Comparison of ENCODE assay signal across 18 cellular contexts in the genomic region with DNA sequence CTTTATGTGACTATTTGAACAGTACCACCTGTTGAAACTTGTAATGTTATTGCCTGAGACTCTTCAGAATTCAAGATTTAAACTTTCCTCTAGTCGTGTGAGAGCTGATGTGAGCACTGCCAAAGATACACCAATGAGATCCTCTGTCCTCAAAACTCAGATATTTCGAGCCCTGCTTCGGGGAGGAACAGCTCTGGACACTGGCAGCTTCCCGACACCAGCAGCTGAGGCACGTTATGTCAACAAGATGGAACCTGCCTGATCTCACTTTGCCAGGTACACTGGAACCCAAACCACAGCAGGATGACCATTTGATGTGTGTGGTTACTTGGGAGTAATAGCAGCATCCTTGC.
A peak's percentile ranks its signal among the peaks of the same experiment; 100 is the strongest.
DNase-seq lines count a peak whose midpoint lies in the region; ATAC-seq and TF ChIP-seq lines count a peak whose summit lies in the region.
"Had no signal": no experiment of that assay in that cellular context is flagged by ENCODE, and none has a peak within 500 bp of the region (broad histone marks: within the 10 kb centered on the region; RNA-seq: fewer than 3 reads in every experiment).

No MANE protein-coding gene starts in this region.

- no peaks in the 10 kb centered on the region for H3K27me3 ChIP-seq in gastroesophageal sphincter

- no peak for TF ChIP-seq CTCF in gastroesophageal sphincter (IDR thresholded peaks at IDR 0.05)

- H3K27ac ChIP-seq in gastroesophageal sphincter = peak overlapping the region in 3 of 4 donors; percentile 49 to 50 (median 50)

- ATAC-seq in gastroesophageal sphincter (peak; percentile 46), sciatic nerve (peak; percentile 57), HG03135 (IDR thresholded peaks at IDR 0.05; ENCODE audit: unreplicated experiment) (no peak), HG02571 (IDR thresholded peaks at IDR 0.05; ENCODE audit: unreplicated experiment) (no peak)
- no peak for ATAC-seq in stimulated activated naive CD8-positive, alpha-beta T cell treated with anti-CD3 and anti-CD28 coated beads, Interleukin-15, Interleukin-2, amounts not matched to agents 100 U/mL and 50 U/mL, for 24 hours
- ATAC-seq: SK-N-SH treated with all-trans-retinoic acid at 6 μM for 48 hours had no signal

- H3K9me3 ChIP-seq in gastroesophageal sphincter = no peaks in the 10 kb centered on the region
- H3K9me3 ChIP-seq: Caco-2, HAP-1 had no signal

- 25 to 53% methylated on average over 3 to 5 of the region's 5 CpGs for WGBS in gastroesophageal sphincter (ENCODE audit: low coverage in 1 of 2), 2 donors

- H3K36me3 ChIP-seq in gastroesophageal sphincter = no peaks in the 10 kb centered on the region
- H3K36me3 ChIP-seq: HAP-1 had no signal

- H3K4me1 ChIP-seq in gastroesophageal sphincter = no peaks in the 10 kb centered on the region
- H3K4me1 ChIP-seq: Caco-2, HAP-1 had no signal

- DNase-seq in NCI-H748 (lab: John Stamatoyannopoulos, UW; ENCODE audit: unreplicated experiment) (peak; percentile 39), NCI-H748 treated with DMSO at 0.1 percent for 48 hours (lab: John Stamatoyannopoulos, UW) (no peak), NCI-H774 (lab: John Stamatoyannopoulos, UW) (peak; percentile 74), sciatic nerve (ENCODE audit: low spot score) (no peak)
- DNase-seq in stimulated activated naive CD8-positive, alpha-beta T cell treated with anti-CD3 and anti-CD28 coated beads, Interleukin-15, Interleukin-2, amounts not matched to agents 100 U/mL and 50 U/mL, for 24 hours = no peak
- DNase-seq: Caco-2; CD4-positive, alpha-beta T cell; NCI-H1417; NCI-H187; NCI-H2171; NCI-H446 treated with DMSO at 0.1 percent for 48 hours; NCI-H82; SIG-M5 had no signal

- TF ChIP-seq POLR2A in gastroesophageal sphincter (IDR thresholded peaks at IDR 0.05) = no peak

- no peak overlapping the region for H3K4me3 ChIP-seq in gastroesophageal sphincter
- H3K4me3 ChIP-seq: HAP-1 had no signal

- intact Hi-C loops in sciatic nerve (cut with DNase I) = no loop called here

- no peak for TF ChIP-seq EP300 in gastroesophageal sphincter (IDR thresholded peaks at IDR 0.05)

Comparison
In these comparisons a context has a peak if more than half of its experiments do, and no peak if none do; other contexts are left out.
1. DNase-seq: peak in NCI-H748 (single experiment) and NCI-H774 (single experiment); none in NCI-H748 treated with DMSO at 0.1 percent for 48 hours (single experiment), sciatic nerve (single experiment) and stimulated activated naive CD8-positive, alpha-beta T cell treated with anti-CD3 and anti-CD28 coated beads, Interleukin-15, Interleukin-2, amounts not matched to agents 100 U/mL and 50 U/mL, for 24 hours (single experiment).
2. ATAC-seq: peak in gastroesophageal sphincter (single experiment) and sciatic nerve (single experiment); none in HG03135 (single experiment), stimulated activated naive CD8-positive, alpha-beta T cell treated with anti-CD3 and anti-CD28 coated beads, Interleukin-15, Interleukin-2, amounts not matched to agents 100 U/mL and 50 U/mL, for 24 hours (single experiment) and HG02571 (single experiment).